9 cellular contexts compared by ENCODE assay signal in the genomic region with DNA sequence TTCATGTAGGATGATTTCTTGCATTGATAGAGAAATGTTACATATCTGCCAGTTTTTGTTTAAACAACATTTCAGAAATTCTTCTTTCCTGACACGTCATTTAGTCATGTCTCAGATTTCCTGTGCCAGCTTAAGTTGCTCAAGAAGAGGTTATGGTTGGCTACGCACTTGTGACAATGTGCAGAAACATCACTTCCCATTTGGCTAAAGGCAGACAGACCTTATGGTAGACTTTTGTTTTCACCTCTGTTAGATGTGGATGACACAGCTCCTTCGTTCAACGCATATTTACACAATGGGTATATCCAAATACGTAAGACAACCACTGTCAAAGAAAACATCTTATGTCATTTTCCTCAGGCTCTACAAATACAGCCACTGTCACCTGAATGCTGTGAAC.
DNase-seq lines count a peak whose midpoint lies in the region; ATAC-seq, FAIRE-seq and TF ChIP-seq lines count a peak whose summit lies in the region.
"Had no signal": no experiment of that assay in that cellular context is flagged by ENCODE, and none has a peak within 500 bp of the region (broad histone marks: within the 10 kb centered on the region; RNA-seq: fewer than 3 reads in every experiment).

No MANE protein-coding gene starts in this region.

- H3K9me3 Mint-ChIP-seq in MCF 10A (ENCODE audit: unreplicated experiment) = no peaks in the 10 kb centered on the region
- H3K9me3 Mint-ChIP-seq: CD4-positive, CD25-positive, alpha-beta regulatory T cell had no signal

- peak; percentile 98 for FAIRE-seq in RCC 7860 (lab: Jason Lieb, UNC)

- intact Hi-C loops in MCF 10A (cut with micrococcal nuclease) (loop anchor here (1.0 kb wide), 1 partner anchor 126 kb away; the partner anchor contains the start of genes DOCK4 and ZNF277), breast epithelium (cut with DNase I; ENCODE audit: low total_unique reads) (no loop called here)

- no peak for TF ChIP-seq POLR2A in breast epithelium (IDR thresholded peaks at IDR 0.05)

- DNase-seq in MCF 10A (ENCODE audit: unreplicated experiment) (peak; percentile 86), breast epithelium (ENCODE audit: low spot score in 2 of 2) (no peak), RCC 7860 (ENCODE audit: low spot score) (peak; percentile 98), fibroblast of the conjunctiva (ENCODE audit: low read depth) (peak; percentile 84), occipital lobe (lab: John Stamatoyannopoulos, UW) (no peak)
- no peak for DNase-seq in stimulated activated CD4-positive, alpha-beta T cell treated with anti-CD3 and anti-CD28 coated beads, Interleukin-2, amount 100 ng/mL, for 24 hours

- peak overlapping the region; percentile 89 for H3K27ac Mint-ChIP-seq in MCF 10A (ENCODE audit: low read depth, unreplicated experiment)

- H3K4me1 ChIP-seq in breast epithelium = peaks cover 0 to 12% of the 10 kb centered on the region in 2 donors

- H3K27me3 ChIP-seq in breast epithelium = no peaks in the 10 kb centered on the region

- no peaks in the 10 kb centered on the region for H3K27me3 Mint-ChIP-seq in MCF 10A (ENCODE audit: insufficient read depth, unreplicated experiment)

- H3K9me3 ChIP-seq in breast epithelium = no peaks in the 10 kb centered on the region

- CTCF ChIA-PET in MCF 10A (lab: Yijun Ruan, JAX) = interaction anchor here (0.6 to 1.5 kb wide), 6 partner anchors 20 to 270 kb away, joined by 3 to 6 read pairs (median 3); no protein-coding TSS in a partner anchor

- ATAC-seq in HG03066 (IDR thresholded peaks at IDR 0.05; ENCODE audit: low read depth, unreplicated experiment) = peak; percentile 71

- H3K4me3 ChIP-seq in breast epithelium (no peak overlapping the region), skin epidermis (no peak overlapping the region)

- TF ChIP-seq CTCF in MCF 10A (IDR thresholded peaks at IDR 0.05; ENCODE audit: unreplicated experiment) (no peak), breast epithelium (IDR thresholded peaks at IDR 0.05) (no peak)

- H3K36me3 Mint-ChIP-seq in MCF 10A (ENCODE audit: insufficient read depth, unreplicated experiment) = no peaks in the 10 kb centered on the region
- H3K36me3 Mint-ChIP-seq: CD4-positive, CD25-positive, alpha-beta regulatory T cell had no signal

- peaks cover 24% of the 10 kb centered on the region for H3K4me1 Mint-ChIP-seq in MCF 10A (ENCODE audit: insufficient read depth, unreplicated experiment)

- no peaks in the 10 kb centered on the region for H3K36me3 ChIP-seq in breast epithelium

- H3K27ac ChIP-seq in breast epithelium (peak overlapping the region in 1 of 2 donors; percentile 21), skin epidermis (peak overlapping the region in 12 of 21 experiments; percentile 7 to 74 (median 54))

- POLR2A ChIA-PET in MCF 10A (lab: Yijun Ruan, JAX) = interaction anchor here (0.6 to 2.7 kb wide), 7 partner anchors 10 to 125 kb away, joined by 3 to 13 read pairs (median 4); partner anchors contain the start of gene DOCK4

- H3K4me3 Mint-ChIP-seq in MCF 10A (ENCODE audit: unreplicated experiment) = peak overlapping the region; percentile 42
- H3K4me3 Mint-ChIP-seq: CD4-positive, CD25-positive, alpha-beta regulatory T cell had no signal

- BruUV-seq in MCF 10A (replicated peaks; lab: Mats Ljungman, UMichigan) = no TSS peak

Comparison
In these comparisons a context has a peak if more than half of its experiments do, and no peak if none do; other contexts are left out.
1. DNase-seq: peak in MCF 10A (single experiment), RCC 7860 (single experiment) and fibroblast of the conjunctiva (single experiment); none in breast epithelium (0 of 2), stimulated activated CD4-positive, alpha-beta T cell treated with anti-CD3 and anti-CD28 coated beads, Interleukin-2, amount 100 ng/mL, for 24 hours (0 of 2) and occipital lobe (single experiment).